In the genomic region with DNA sequence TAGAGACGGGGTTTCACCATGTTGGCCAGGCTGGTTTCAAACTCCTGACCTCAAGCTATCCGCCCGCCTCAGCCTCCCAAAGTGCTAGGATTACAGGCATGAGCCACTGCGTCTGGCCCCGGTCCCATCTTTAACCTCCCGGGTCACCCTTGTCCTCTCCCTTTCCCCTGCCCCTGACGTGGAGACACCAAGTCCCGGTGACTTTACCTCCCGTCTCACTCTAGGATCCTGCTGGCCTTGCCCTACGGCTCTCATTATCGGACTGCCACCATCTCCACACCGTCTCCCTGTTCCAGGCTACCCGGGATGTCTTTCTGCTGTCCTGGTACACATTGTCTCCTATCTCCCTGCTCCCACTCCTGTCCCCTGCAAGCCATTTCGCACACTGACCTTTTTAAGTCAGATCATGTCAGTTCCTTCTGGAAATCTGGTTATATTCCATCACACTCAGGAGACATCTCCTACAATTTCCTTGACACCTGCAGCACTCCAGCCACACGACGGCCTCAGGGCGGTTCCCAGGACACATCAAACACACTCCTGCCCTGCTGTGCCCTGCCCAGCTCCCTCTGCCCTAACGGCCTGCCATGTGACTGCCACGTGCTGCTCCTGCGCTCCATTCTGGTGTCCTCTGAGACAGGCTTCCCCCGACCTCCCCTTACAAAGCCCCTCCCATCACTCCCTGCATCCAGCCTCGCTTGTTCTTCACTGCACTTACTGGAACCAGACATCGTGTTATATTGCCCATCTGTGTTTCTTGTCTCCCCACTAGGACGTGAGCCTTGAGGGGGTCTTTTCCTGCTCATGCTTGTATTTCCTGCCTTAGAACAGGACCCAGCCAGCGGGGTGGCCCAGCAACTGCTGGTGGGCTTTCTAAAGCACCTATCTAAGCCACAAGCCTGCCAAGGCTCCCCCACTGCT, we compare ENCODE assay signal across 8 cellular contexts. TPM values are rescaled to one million over a fixed set of nuclear protein-coding genes. Genes with fewer than 3 reads are reported as not detected.
DNase-seq lines count a peak whose midpoint lies in the region; ATAC-seq and TF ChIP-seq lines count a peak whose summit lies in the region.

No MANE protein-coding gene starts in this region.

- H2AFZ ChIP-seq in trophoblast cell (ENCODE audit: insufficient read depth, low read length, poor library complexity): peak overlapping the region; percentile 21

- DNase-seq in DMS153 treated with DMSO at 0.1 percent for 48 hours (lab: John Stamatoyannopoulos, UW; ENCODE audit: unreplicated experiment) (peak; percentile 43), NT2/D1 (ENCODE audit: low read depth, low spot score) (no peak), esophagus muscularis mucosa (ENCODE audit: extremely low spot score) (no peak), trophoblast cell (no peak), NOMO-1 (lab: John Stamatoyannopoulos, UW; ENCODE audit: unreplicated experiment in 2 of 2) (no peak), HCEC 1CT (no peak), NCI-H1930 (lab: John Stamatoyannopoulos, UW) (no peak)

- no peak overlapping the region for H3K18ac ChIP-seq in trophoblast cell (ENCODE audit: low read length)

- H3K4ac ChIP-seq in trophoblast cell (ENCODE audit: low read depth, low read length): no peak overlapping the region

- H4K91ac ChIP-seq in trophoblast cell (ENCODE audit: low read depth, low read length): no peak overlapping the region

- no peaks in the 10 kb centered on the region for H3K79me2 ChIP-seq in trophoblast cell (ENCODE audit: control insufficient read depth, insufficient read depth, low read length, poor library complexity)

- H3K27me3 ChIP-seq in NT2/D1 (ENCODE audit: insufficient read depth, insufficient read length) (no peaks in the 10 kb centered on the region), esophagus muscularis mucosa (peaks cover 0 to 12% (median 0%) of the 10 kb centered on the region in 4 donors), trophoblast cell (ENCODE audit: insufficient read depth, low read length) (no peaks in the 10 kb centered on the region)

- no peak overlapping the region for H3K23ac ChIP-seq in trophoblast cell (ENCODE audit: low read length)

- no peak overlapping the region for H2AK5ac ChIP-seq in trophoblast cell (ENCODE audit: low read length)

- no peak for ATAC-seq in GM18858 (IDR thresholded peaks at IDR 0.05; ENCODE audit: unreplicated experiment)

- TF ChIP-seq POLR2A in esophagus muscularis mucosa (IDR thresholded peaks at IDR 0.05; ENCODE audit: low read depth): no peak

- H3K36me3 ChIP-seq in NT2/D1 (ENCODE audit: insufficient read depth, insufficient read length, low read length): no peaks in the 10 kb centered on the region
- H3K36me3 ChIP-seq in esophagus muscularis mucosa: no peaks in the 10 kb centered on the region
- H3K36me3 ChIP-seq in trophoblast cell (ENCODE audit: control insufficient read depth in 1 of 2, insufficient read depth in 2 of 2, low read length in 2 of 2): no peaks in the 10 kb centered on the region

- H4K12ac ChIP-seq in trophoblast cell (ENCODE audit: low read depth, low read length): no peak overlapping the region

- intact Hi-C loops in esophagus muscularis mucosa (cut with DNase I): loop anchor here (2.0 to 10.0 kb wide), 2 partner anchors 63 to 105 kb away; a partner anchor contains a TSS

- H3K79me1 ChIP-seq in trophoblast cell (ENCODE audit: low read length): no peaks in the 10 kb centered on the region

- H2BK120ac ChIP-seq in trophoblast cell (ENCODE audit: insufficient read depth, low read length, poor library complexity): no peak overlapping the region

- H3K9ac ChIP-seq in NT2/D1 (ENCODE audit: insufficient read length, low read depth) (peak overlapping the region; percentile 39), trophoblast cell (ENCODE audit: low read length) (no peak overlapping the region)

- peak overlapping the region; percentile 67 for H4K8ac ChIP-seq in trophoblast cell (ENCODE audit: low read depth, low read length)

- H2BK12ac ChIP-seq in trophoblast cell (ENCODE audit: low read length): no peak overlapping the region

- WGBS in esophagus muscularis mucosa: 87% methylated on average over 25 of the region's 25 CpGs
- no CpG with 5 or more reads among the region's 25 CpGs for WGBS in trophoblast cell (ENCODE audit: extremely low coverage, insufficient coverage, insufficient read length)

- no peak overlapping the region for H3K4me3 ChIP-seq in NT2/D1 (ENCODE audit: insufficient read length, low read depth)
- H3K4me3 ChIP-seq in esophagus muscularis mucosa: peak overlapping the region; percentile 51 to 61 (median 56)
- no peak overlapping the region for H3K4me3 ChIP-seq in trophoblast cell (ENCODE audit: low read depth, low read length)

- no peak overlapping the region for H3K14ac ChIP-seq in trophoblast cell (ENCODE audit: low read length)

- H3K4me1 ChIP-seq in NT2/D1 (ENCODE audit: insufficient read depth, insufficient read length) (peaks cover 17% of the 10 kb centered on the region), esophagus muscularis mucosa (peaks cover 12 to 17% (median 14%) of the 10 kb centered on the region in 4 donors), trophoblast cell (ENCODE audit: control insufficient read depth in 1 of 2, insufficient read depth in 2 of 2, low read length in 2 of 2) (peaks cover 3 to 7% of the 10 kb centered on the region in 2 experiments)

- H3K27ac ChIP-seq in esophagus muscularis mucosa (replicated peaks in 1 of 4) (no peak overlapping the region), trophoblast cell (ENCODE audit: low read depth, low read length) (no peak overlapping the region)

- no peak overlapping the region for H2BK5ac ChIP-seq in trophoblast cell (ENCODE audit: low read depth, low read length, poor library complexity)

- no peak for TF ChIP-seq CTCF in esophagus muscularis mucosa (IDR thresholded peaks at IDR 0.05)

- H3K9me3 ChIP-seq in NT2/D1 (ENCODE audit: insufficient read depth, low read length) (peaks cover 12% of the 10 kb centered on the region; the same call in 1 of the 2 replicates), esophagus muscularis mucosa (no peaks in the 10 kb centered on the region), trophoblast cell (ENCODE audit: insufficient read depth, low read depth, low read length) (peaks cover 10% of the 10 kb centered on the region)

- no peak for TF ChIP-seq EP300 in esophagus muscularis mucosa (IDR thresholded peaks at IDR 0.05)

- no peak overlapping the region for H3K4me2 ChIP-seq in trophoblast cell (ENCODE audit: low read length)

RNA-seq across cellular contexts. Expression of a gene that starts 32.7 kb away (rescaled TPM):
- total RNA-seq in esophagus muscularis mucosa: 1 to 10 TPM in 1 of 4 donors, under 1 TPM in 2, not detected in 1; 0.17 to 2.5 (median 0.52) TPM
- 5.8 and 6.2 TPM in 2 replicates for polyA plus RNA-seq in trophoblast cell (2013)

Comparison
In these comparisons a context has a peak if more than half of its experiments do, and no peak if none do; other contexts are left out.
1. H3K4me3 ChIP-seq: peak in esophagus muscularis mucosa (4 of 4); none in NT2/D1 (single experiment) and trophoblast cell (single experiment).